8 cellular contexts compared by ENCODE assay signal in genomic region chr6:16286151-16286522, GRCh38. TPM values are rescaled to one million over a fixed set of nuclear protein-coding genes. Genes with fewer than 3 reads are reported as not detected.
A peak's percentile ranks its signal among the peaks of the same experiment; 100 is the strongest.
DNase-seq lines count a peak whose midpoint lies in the region; ATAC-seq and TF ChIP-seq lines count a peak whose summit lies in the region.

No MANE protein-coding gene starts in this region.

- DNase-seq in ELR (ENCODE audit: low read depth) (peak; percentile 64), HL-60 (ENCODE audit: low read depth in 1 of 2, low spot score in 1 of 2) (peak in 1 of 2 experiments; percentile 38), hepatocyte (ENCODE audit: low spot score) (peak; percentile 75), DMS114 treated with DMSO at 0.1 percent for 48 hours (lab: John Stamatoyannopoulos, UW; ENCODE audit: unreplicated experiment) (no peak)
- peak; percentile 47 for DNase-seq in stimulated activated CD4-positive, alpha-beta T cell treated with anti-CD3 and anti-CD28 coated beads, Interleukin-15, amount 100 ng/mL, for 24 hours

- no peaks in the 10 kb centered on the region for H3K4me1 Mint-ChIP-seq in activated T-helper 17 cell treated with anti-CD3 and anti-CD28 coated beads, Interleukin-2, amount 50 U/mL, for 72 hours

- no peaks in the 10 kb centered on the region for H3K36me3 Mint-ChIP-seq in activated T-helper 17 cell treated with anti-CD3 and anti-CD28 coated beads, Interleukin-2, amount 50 U/mL, for 72 hours (ENCODE audit: low read depth)

- no peaks in the 10 kb centered on the region for H3K9me3 ChIP-seq in hepatocyte (ENCODE audit: low read depth)

- H2AFZ ChIP-seq in hepatocyte = no peak overlapping the region

- H3K79me2 ChIP-seq in hepatocyte = no peaks in the 10 kb centered on the region

- H3K27me3 Mint-ChIP-seq in activated T-helper 17 cell treated with anti-CD3 and anti-CD28 coated beads, Interleukin-2, amount 50 U/mL, for 72 hours = no peaks in the 10 kb centered on the region

- no peak overlapping the region for H3K4me3 ChIP-seq in HL-60 (replicated peaks; ENCODE audit: insufficient read depth, low read length)
- no peak overlapping the region for H3K4me3 ChIP-seq in hepatocyte

- H3K4me1 ChIP-seq in hepatocyte (ENCODE audit: insufficient read depth) = no peaks in the 10 kb centered on the region

- peak overlapping the region; percentile 43 for H3K4me2 ChIP-seq in hepatocyte

- TF ChIP-seq CTCF in HL-60 (IDR thresholded peaks at IDR 0.05; ENCODE audit: insufficient read depth, low read length) (peak; percentile 77), hepatocyte (IDR thresholded peaks at IDR 0.05; ENCODE audit: poor library complexity) (peak; percentile 64)

- H3K9me2 ChIP-seq in hepatocyte (replicated peaks; ENCODE audit: insufficient read depth) = no peaks in the 10 kb centered on the region

- no peaks in the 10 kb centered on the region for H3K36me3 ChIP-seq in hepatocyte (replicated peaks; ENCODE audit: insufficient read depth, low read depth)

- no peak overlapping the region for H3K27ac Mint-ChIP-seq in activated T-helper 17 cell treated with anti-CD3 and anti-CD28 coated beads, Interleukin-2, amount 50 U/mL, for 72 hours

- H3K9me3 Mint-ChIP-seq in activated T-helper 17 cell treated with anti-CD3 and anti-CD28 coated beads, Interleukin-2, amount 50 U/mL, for 72 hours = no peaks in the 10 kb centered on the region

- no peaks in the 10 kb centered on the region for H4K20me1 ChIP-seq in hepatocyte (ENCODE audit: insufficient read depth, poor library complexity, severe bottlenecking)

- no peak overlapping the region for H3K4me3 Mint-ChIP-seq in activated T-helper 17 cell treated with anti-CD3 and anti-CD28 coated beads, Interleukin-2, amount 50 U/mL, for 72 hours

- H3K27ac ChIP-seq in HL-60 (replicated peaks) (no peak overlapping the region), hepatocyte (no peak overlapping the region)

- ATAC-seq in activated T-helper 17 cell treated with anti-CD3 and anti-CD28 coated beads, Interleukin-2, amount 50 U/mL, for 72 hours (replicated peaks) = peak; percentile 61
- ATAC-seq in HG02642 (IDR thresholded peaks at IDR 0.05; ENCODE audit: poor library complexity, unreplicated experiment) = no peak
- ATAC-seq in GM18520 (IDR thresholded peaks at IDR 0.05; ENCODE audit: unreplicated experiment) = no peak

- 48% methylated on average over 13 of the region's 15 CpGs for WGBS in hepatocyte (ENCODE audit: low lambda C conversion rate, missing lambda C conversion rate)

- H3K27me3 ChIP-seq in HL-60 (ENCODE audit: insufficient read depth, poor library complexity, severe bottlenecking) (no peaks in the 10 kb centered on the region), hepatocyte (no peaks in the 10 kb centered on the region)

RNA-seq across cellular contexts. Expression of gene GMPR, which starts 47.8 kb away (rescaled TPM):
- under 1 TPM in 1 of 2 donors, not detected in 1; 0.30 TPM for total RNA-seq in activated T-helper 17 cell treated with anti-CD3 and anti-CD28 coated beads, Interleukin-2, amount 50 U/mL, for 72 hours
- total RNA-seq in hepatocyte = 6.1 and 8.7 TPM in 2 replicates
- polyA plus RNA-seq in hepatocyte = 16.5 and 16.6 TPM in 2 replicates
